Comparison of ENCODE assay signal across 8 cellular contexts in the genomic region with DNA sequence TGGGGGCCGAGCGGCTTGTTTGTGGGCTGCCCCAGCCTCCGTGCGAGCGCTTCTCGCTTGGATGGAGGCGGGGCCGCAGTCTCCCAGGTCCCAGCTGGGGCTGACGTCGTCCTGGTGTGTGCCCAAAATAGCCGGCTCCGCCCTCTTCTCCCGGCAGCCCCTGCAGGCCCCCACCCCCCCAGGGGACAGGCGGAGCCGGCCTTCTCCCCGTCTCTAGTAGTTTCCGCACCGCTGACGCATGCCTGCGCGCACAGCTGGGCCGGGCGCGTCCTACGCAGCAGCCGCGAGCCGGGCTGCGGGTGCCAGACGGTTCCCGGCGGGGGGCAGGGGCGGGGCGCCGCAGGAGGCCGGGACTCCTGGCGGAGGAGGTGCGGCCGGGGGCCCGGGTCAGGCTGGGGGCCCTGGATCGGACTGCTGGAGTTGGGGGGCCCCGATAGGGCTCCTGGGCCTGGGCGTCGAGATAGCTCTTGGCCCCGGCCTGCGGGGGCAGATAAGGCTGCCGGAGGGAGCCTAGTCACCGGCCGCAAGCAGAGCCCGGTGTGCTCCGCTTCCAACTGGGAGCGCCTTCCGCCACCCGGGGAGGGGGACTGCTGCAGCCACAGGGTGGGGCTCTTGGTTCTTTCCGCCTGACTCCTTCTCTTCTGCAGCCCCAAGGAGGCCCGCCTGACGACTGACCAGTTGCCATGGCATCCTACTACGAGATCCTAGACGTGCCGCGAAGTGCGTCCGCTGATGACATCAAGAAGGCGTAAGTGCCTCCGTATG. TPM values are rescaled to one million over a fixed set of nuclear protein-coding genes. Genes with fewer than 3 reads are reported as not detected.
DNase-seq lines count a peak whose midpoint lies in the region; ATAC-seq, FAIRE-seq and TF ChIP-seq lines count a peak whose summit lies in the region.

Gene DNAJB2 (plus strand): TSS at position 216 of the 765 bp plus-strand sequence. CDS start 468 bp downstream, at position 684.

- peak within 1 kb of the TSS; percentile 83 for H3K27ac Mint-ChIP-seq in Calu3 (ENCODE audit: unreplicated experiment)

- H3K4me3 ChIP-seq in HUES64 (ENCODE audit: low read length) (peak within 1 kb of the TSS; percentile 62), OCI-LY1 (ENCODE audit: low read depth, low read length, poor library complexity, severe bottlenecking) (peak within 1 kb of the TSS; percentile 79), mesodermal cell (ENCODE audit: extremely low read depth, insufficient read depth, low read length, poor library complexity, severe bottlenecking) (peak within 1 kb of the TSS; percentile 59)

- under 1% methylated on average over 65 of the region's 65 CpGs for WGBS in HUES64
- 1% methylated on average over 42 to 45 of the region's 65 CpGs for WGBS in mesodermal cell (ENCODE audit: insufficient coverage in 2 of 2), 2 experiments

- peaks cover 48% of the 10 kb centered on the region for H3K4me1 Mint-ChIP-seq in Calu3 (ENCODE audit: low read depth, unreplicated experiment)

- peaks cover 32% of the 10 kb centered on the region for H3K36me3 Mint-ChIP-seq in Calu3 (ENCODE audit: insufficient read depth, unreplicated experiment)

- H3K27ac ChIP-seq in HUES64 (ENCODE audit: low read depth, low read length) (peak within 1 kb of the TSS; percentile 75; the same call in 1 of the 2 replicates), OCI-LY1 (ENCODE audit: low read depth, low read length, poor library complexity, severe bottlenecking) (peak within 1 kb of the TSS; percentile 99), mesodermal cell (ENCODE audit: low read depth, low read length, severe bottlenecking) (peak within 1 kb of the TSS; percentile 98)

- intact Hi-C loops in Calu3 (cut with micrococcal nuclease; ENCODE audit: unreplicated experiment): loop anchor here (1.0 to 5.0 kb wide), 2 partner anchors 30 to 62 kb away; partner anchors contain the start of gene ABCB6

- H2AFZ ChIP-seq in OCI-LY1 (ENCODE audit: low read length): no peak within 1 kb of the TSS

- no TSS peak for BruUV-seq in Calu3 (replicated peaks; lab: Mats Ljungman, UMichigan)

- H3K4me2 ChIP-seq in OCI-LY1 (ENCODE audit: low read length): peak within 1 kb of the TSS; percentile 95

- H3K9me2 ChIP-seq in OCI-LY1 (ENCODE audit: low read depth, low read length): no peaks in the 10 kb centered on the region

- ATAC-seq in GM21447 (IDR thresholded peaks at IDR 0.05; ENCODE audit: unreplicated experiment): peak; percentile 79

- H4K20me1 ChIP-seq in OCI-LY1 (ENCODE audit: insufficient read depth, low read length): no peaks in the 10 kb centered on the region

- H3K27me3 Mint-ChIP-seq in Calu3 (ENCODE audit: unreplicated experiment): no peaks in the 10 kb centered on the region

- CTCF ChIA-PET in Calu3 (lab: Charles Lee): interaction anchor here (0.6 to 4.0 kb wide), 10 partner anchors 8 to 103 kb away, joined by 3 to 41 read pairs (median 4); partner anchors contain the start of genes ANKZF1, ATG9A, CNPPD1 and TUBA4A

- FAIRE-seq in endometrium (lab: Jason Lieb, UNC): peak; percentile 35

- peaks cover 18% of the 10 kb centered on the region for H3K79me2 ChIP-seq in OCI-LY1 (ENCODE audit: insufficient read depth, low read length)

- no peaks in the 10 kb centered on the region for H3K27me3 ChIP-seq in HUES64 (ENCODE audit: insufficient read depth, low read length)
- no peaks in the 10 kb centered on the region for H3K27me3 ChIP-seq in OCI-LY1 (ENCODE audit: insufficient read depth, low read length)

- H3K36me3 ChIP-seq in HUES64 (ENCODE audit: insufficient read depth, low read length) (peaks cover 13% of the 10 kb centered on the region), OCI-LY1 (ENCODE audit: insufficient read depth, low read length) (peaks cover 33% of the 10 kb centered on the region; the same call in 1 of the 2 replicates), mesodermal cell (ENCODE audit: control insufficient read depth, insufficient read depth, low read length) (peaks cover 36% of the 10 kb centered on the region)

- no peaks in the 10 kb centered on the region for H3K9me3 ChIP-seq in HUES64 (ENCODE audit: insufficient read depth, low read depth, low read length)
- H3K9me3 ChIP-seq in OCI-LY1 (ENCODE audit: low read length): no peaks in the 10 kb centered on the region
- H3K9me3 ChIP-seq in mesodermal cell (ENCODE audit: control insufficient read depth, low read length): no peaks in the 10 kb centered on the region

- H3K4me3 Mint-ChIP-seq in Calu3 (ENCODE audit: low read depth, unreplicated experiment): peak within 1 kb of the TSS; percentile 87

- H3K4me1 ChIP-seq in HUES64 (ENCODE audit: insufficient read depth, low read length): peaks cover 17% of the 10 kb centered on the region
- peaks cover 61% of the 10 kb centered on the region for H3K4me1 ChIP-seq in OCI-LY1 (ENCODE audit: insufficient read depth, low read length, severe bottlenecking)
- H3K4me1 ChIP-seq in mesodermal cell (ENCODE audit: control insufficient read depth, insufficient read depth, low read length, poor library complexity, severe bottlenecking): peaks cover 35% of the 10 kb centered on the region

- peak; percentile 99 for DNase-seq in Calu3
- DNase-seq in activated CD8-positive, alpha-beta memory T cell treated with anti-CD3 and anti-CD28 coated beads, Interleukin-2, amount 50 U/mL, for 4 hours: peak; percentile 99
- peak; percentile 99 for DNase-seq in stimulated activated CD8-positive, alpha-beta memory T cell treated with anti-CD3 and anti-CD28 coated beads, Interleukin-15, amount 100 ng/mL, for 4 hours (ENCODE audit: low read depth in 2 of 2)

- H3K9ac ChIP-seq in HUES64 (ENCODE audit: low read depth, low read length) (peak within 1 kb of the TSS; percentile 32), OCI-LY1 (ENCODE audit: low read length) (peak within 1 kb of the TSS; percentile 90)

- H3F3A ChIP-seq in OCI-LY1 (ENCODE audit: insufficient read depth, low read length): no peaks in the 10 kb centered on the region

- no peak for TF ChIP-seq CTCF in Calu3 (IDR thresholded peaks at IDR 0.05; ENCODE audit: unreplicated experiment)
- TF ChIP-seq CTCF in OCI-LY1 (IDR thresholded peaks at IDR 0.05; ENCODE audit: low read length): no peak

- no peaks in the 10 kb centered on the region for H3K9me3 Mint-ChIP-seq in Calu3 (ENCODE audit: low read depth, unreplicated experiment)

RNA-seq across cellular contexts. Expression of gene DNAJB2, which starts in this region (rescaled TPM):
- 55.1 and 68.2 TPM in 2 replicates for total RNA-seq in Calu3 (2022)
- 18.5 TPM for polyA plus RNA-seq in HUES64 (2013, experiment 1 of 2)
- polyA plus RNA-seq in HUES64 (2013, experiment 2 of 2): 19.0 TPM
- 32.8 TPM for polyA plus RNA-seq in mesodermal cell (2013, experiment 1 of 2)
- 32.5 TPM for polyA plus RNA-seq in mesodermal cell (2013, experiment 2 of 2)

Comparison
In these comparisons a context has a peak if more than half of its experiments do, and no peak if none do; other contexts are left out.
1. Peak in every context shown above with its lines: DNase-seq, ATAC-seq, H3K4me3 ChIP-seq and H3K27ac ChIP-seq.